17 cellular contexts compared by ENCODE assay signal in the genomic region with DNA sequence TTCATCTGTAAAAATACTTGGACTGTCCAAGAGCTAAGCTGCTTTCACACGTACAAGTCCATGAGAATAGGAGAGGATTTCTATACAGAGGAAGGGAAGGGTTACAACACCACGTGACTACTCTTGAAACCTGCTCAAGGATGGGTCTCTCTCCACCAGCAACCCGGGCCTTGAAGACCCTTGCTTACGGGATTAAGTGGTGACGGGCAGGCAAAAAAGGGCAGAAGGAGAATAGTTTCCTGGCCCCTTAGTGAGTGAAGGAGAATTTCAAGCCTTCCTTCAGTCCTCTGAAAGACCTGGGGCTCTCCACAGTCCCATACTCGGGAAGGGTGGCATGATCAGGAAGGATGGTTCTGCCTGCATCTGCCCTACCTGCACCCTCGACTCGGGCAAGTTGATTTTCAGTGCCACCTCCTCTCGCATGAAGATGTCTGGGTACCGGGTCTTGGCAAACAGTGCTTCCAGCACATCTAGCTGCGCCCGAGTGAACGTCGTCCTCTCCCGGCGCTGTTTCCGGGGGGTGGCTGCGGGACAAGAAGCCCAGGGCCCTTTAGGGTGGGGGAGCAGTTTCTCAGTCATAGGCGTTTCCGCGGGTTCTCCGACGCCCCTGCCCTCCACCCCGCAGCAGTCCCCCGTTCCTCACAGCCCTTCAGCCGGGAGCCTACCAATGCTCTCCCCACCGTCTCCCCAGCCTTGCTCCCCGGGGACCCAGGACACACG. TPM values are rescaled to one million over a fixed set of nuclear protein-coding genes. Genes with fewer than 3 reads are reported as not detected.
A peak's percentile ranks its signal among the peaks of the same experiment; 100 is the strongest.
DNase-seq lines count a peak whose midpoint lies in the region; ATAC-seq, FAIRE-seq and TF ChIP-seq lines count a peak whose summit lies in the region.
"Had no signal": no experiment of that assay in that cellular context is flagged by ENCODE, and none has a peak within 500 bp of the region (broad histone marks: within the 10 kb centered on the region; RNA-seq: fewer than 3 reads in every experiment).

No MANE protein-coding gene starts in this region.

- H3K4me3 ChIP-seq in HAP-1 = peak overlapping the region; percentile 19
- no peak overlapping the region for H3K4me3 ChIP-seq in K562
- H3K4me3 ChIP-seq in iPS-15b (ENCODE audit: low read depth, low read length) = peak overlapping the region; percentile 88
- no peak overlapping the region for H3K4me3 ChIP-seq in right lobe of liver
- H3K4me3 ChIP-seq: BLaER1 treated with 17β-estradiol and CSF1 and Interleukin-3, amounts not matched to agents 10 nM and 100 nM had no signal

- POLR2A ChIA-PET in K562 (lab: Yijun Ruan, JAX) = interaction anchor here (1.2 kb wide), 1 partner anchor 23 kb away, joined by 3 read pairs; no protein-coding TSS in a partner anchor

- no peak for TF ChIP-seq EP300 in K562 (IDR thresholded peaks at IDR 0.05; ENCODE audit: low read length)

- ATAC-seq in K562 (no peak), HG02981 (IDR thresholded peaks at IDR 0.05; ENCODE audit: unreplicated experiment) (no peak), right lobe of liver (no peak)
- ATAC-seq: HepG2 had no signal

- H3K36me3 ChIP-seq in HAP-1 (replicated peaks) = peaks cover 98% of the 10 kb centered on the region
- no peaks in the 10 kb centered on the region for H3K36me3 ChIP-seq in K562 (ENCODE audit: control insufficient read depth, insufficient read depth, low read length)
- peaks cover 8% of the 10 kb centered on the region for H3K36me3 ChIP-seq in iPS-15b (ENCODE audit: control insufficient read depth, insufficient read depth, low read length)
- H3K36me3 ChIP-seq in right lobe of liver = no peaks in the 10 kb centered on the region
- H3K36me3 ChIP-seq: BLaER1 treated with 17β-estradiol and CSF1 and Interleukin-3, amounts not matched to agents 10 nM and 100 nM had no signal

- H4K20me1 ChIP-seq in K562 (replicated peaks; ENCODE audit: control insufficient read depth, insufficient read depth, low read length) = no peaks in the 10 kb centered on the region
- H4K20me1 ChIP-seq: BLaER1 treated with 17β-estradiol and CSF1 and Interleukin-3, amounts not matched to agents 10 nM and 100 nM had no signal

- H3K27ac Mint-ChIP-seq in activated T-cell treated with anti-CD3 and anti-CD28 coated beads, Interleukin-2, amount 50 U/mL, for 24 hours = no peak overlapping the region
- no peak overlapping the region for H3K27ac Mint-ChIP-seq in activated T-helper 1 cell treated with anti-CD3 and anti-CD28 coated beads, Interleukin-12 subunit alpha, Interleukin-12 subunit beta, Interleukin-2, Interleukin-4 antibody, amounts not matched to agents 30 ng/mL and 10 ng/mL and 1 ng/mL, durations not matched to agents 14 hours and 24 hours and 36 hours

- H3K36me3 Mint-ChIP-seq in activated T-cell treated with anti-CD3 and anti-CD28 coated beads, Interleukin-2, amount 50 U/mL, for 24 hours (ENCODE audit: low read depth) = no peaks in the 10 kb centered on the region
- no peaks in the 10 kb centered on the region for H3K36me3 Mint-ChIP-seq in activated T-helper 1 cell treated with anti-CD3 and anti-CD28 coated beads, Interleukin-12 subunit alpha, Interleukin-12 subunit beta, Interleukin-2, Interleukin-4 antibody, amounts not matched to agents 30 ng/mL and 10 ng/mL and 1 ng/mL, durations not matched to agents 14 hours and 24 hours and 36 hours (ENCODE audit: low read depth)

- intact Hi-C loops in K562 (cut with micrococcal nuclease) = no loop called here
- intact Hi-C loops in activated T-helper 1 cell treated with anti-CD3 and anti-CD28 coated beads, Interleukin-12 subunit alpha, Interleukin-12 subunit beta, Interleukin-2, Interleukin-4 antibody, amounts not matched to agents 30 ng/mL and 10 ng/mL and 1 ng/mL, durations not matched to agents 14 hours and 24 hours and 36 hours (cut with micrococcal nuclease) = no loop called here
- intact Hi-C loops in right lobe of liver (cut with DNase I) = no loop called here

- H3K79me2 ChIP-seq in K562 (ENCODE audit: control insufficient read depth, insufficient read depth, low read length) = no peaks in the 10 kb centered on the region

- no peak for TF ChIP-seq RAD21 in K562 (CRISPR knock-in tag; conservative IDR thresholded peaks at IDR 0.05 in 1 of 2, IDR thresholded peaks at IDR 0.05 in 1 of 2)

- CTCF ChIA-PET in K562 (lab: Yijun Ruan, JAX; ENCODE audit: low intra/inter-chr PET ratio) = no interaction called here

- in situ Hi-C loops in HAP-1 (cut with MboI; ENCODE audit: low sequenced_read_pairs) (loop anchor here (10.0 to 25.0 kb wide), 2 partner anchors 149 to 383 kb away; no protein-coding TSS in a partner anchor), K562 (cut with MboI) (no loop called here)

- peaks cover 95% of the 10 kb centered on the region for H3K27me3 Mint-ChIP-seq in activated T-cell treated with anti-CD3 and anti-CD28 coated beads, Interleukin-2, amount 50 U/mL, for 24 hours
- H3K27me3 Mint-ChIP-seq in activated T-helper 1 cell treated with anti-CD3 and anti-CD28 coated beads, Interleukin-12 subunit alpha, Interleukin-12 subunit beta, Interleukin-2, Interleukin-4 antibody, amounts not matched to agents 30 ng/mL and 10 ng/mL and 1 ng/mL, durations not matched to agents 14 hours and 24 hours and 36 hours (ENCODE audit: insufficient read depth) = peaks cover 86% of the 10 kb centered on the region

- no peak for TF ChIP-seq POLR2A in K562 (conservative IDR thresholded peaks at IDR 0.05)
- TF ChIP-seq POLR2A in right lobe of liver (IDR thresholded peaks at IDR 0.05) = no peak

- H3K4me1 Mint-ChIP-seq in activated T-cell treated with anti-CD3 and anti-CD28 coated beads, Interleukin-2, amount 50 U/mL, for 24 hours (ENCODE audit: low read depth) = peaks cover 20% of the 10 kb centered on the region
- no peaks in the 10 kb centered on the region for H3K4me1 Mint-ChIP-seq in activated T-helper 1 cell treated with anti-CD3 and anti-CD28 coated beads, Interleukin-12 subunit alpha, Interleukin-12 subunit beta, Interleukin-2, Interleukin-4 antibody, amounts not matched to agents 30 ng/mL and 10 ng/mL and 1 ng/mL, durations not matched to agents 14 hours and 24 hours and 36 hours (ENCODE audit: low read depth)

- no peaks in the 10 kb centered on the region for H3K9me1 ChIP-seq in K562 (ENCODE audit: control insufficient read depth, insufficient read depth, low read length)

- H3K27me3 ChIP-seq in HAP-1 (ENCODE audit: low read depth) (no peaks in the 10 kb centered on the region), K562 (ENCODE audit: control insufficient read depth in 2 of 2, insufficient read depth in 2 of 2, low read length in 2 of 2) (peaks cover 6 to 34% of the 10 kb centered on the region in 2 experiments; a peak in 4 of 5 replicates), iPS-15b (ENCODE audit: control insufficient read depth, insufficient read depth, low read length) (peaks cover 71% of the 10 kb centered on the region), right lobe of liver (peaks cover 15 to 32% of the 10 kb centered on the region in 2 donors)

- no peak overlapping the region for H3K9ac ChIP-seq in K562 (ENCODE audit: insufficient read depth in 1 of 2, low read depth in 2 of 2, low read length in 2 of 2)
- H3K9ac ChIP-seq in iPS-15b (ENCODE audit: low read depth, low read length) = peak overlapping the region; percentile 50
- H3K9ac ChIP-seq: BLaER1 treated with 17β-estradiol and CSF1 and Interleukin-3, amounts not matched to agents 10 nM and 100 nM had no signal

- peaks cover 3% of the 10 kb centered on the region for H3K9me3 Mint-ChIP-seq in activated T-cell treated with anti-CD3 and anti-CD28 coated beads, Interleukin-2, amount 50 U/mL, for 24 hours
- H3K9me3 Mint-ChIP-seq in activated T-helper 1 cell treated with anti-CD3 and anti-CD28 coated beads, Interleukin-12 subunit alpha, Interleukin-12 subunit beta, Interleukin-2, Interleukin-4 antibody, amounts not matched to agents 30 ng/mL and 10 ng/mL and 1 ng/mL, durations not matched to agents 14 hours and 24 hours and 36 hours = no peaks in the 10 kb centered on the region

- WGBS in K562 (ENCODE audit: insufficient coverage, low coverage, missing lambda C conversion rate) = under 1% methylated on average over 18 of the region's 29 CpGs
- 11% methylated on average over 10 of the region's 29 CpGs for WGBS in right lobe of liver (ENCODE audit: insufficient coverage, low coverage, low lambda C conversion rate, missing lambda C conversion rate)

- H2AFZ ChIP-seq in K562 (ENCODE audit: low read depth, low read length) = no peak overlapping the region

- H3K27ac ChIP-seq in K562 (ENCODE audit: extremely low read depth, low read depth, low read length) (no peak overlapping the region), right lobe of liver (no peak overlapping the region)
- H3K27ac ChIP-seq: BLaER1 treated with 17β-estradiol and CSF1 and Interleukin-3, amounts not matched to agents 10 nM and 100 nM; HL-60 had no signal

- DNase-seq in HAP-1 (ENCODE audit: low spot score in 2 of 2) = peak in 1 of 2 experiments; percentile 22
- DNase-seq in K562 (ENCODE audit: extremely low read depth in 1 of 4, low spot score in 3 of 4) = no peak
- no peak for DNase-seq in activated T-cell treated with anti-CD3 and anti-CD28 coated beads, Interleukin-2, amount 50 U/mL, for 24 hours
- no peak for DNase-seq in activated T-helper 1 cell treated with anti-CD3 and anti-CD28 coated beads, Interleukin-12 subunit alpha, Interleukin-12 subunit beta, Interleukin-2, Interleukin-4 antibody, amounts not matched to agents 30 ng/mL and 10 ng/mL and 1 ng/mL, durations not matched to agents 14 hours and 24 hours and 36 hours (ENCODE audit: low spot score)
- no peak for DNase-seq in right lobe of liver
- DNase-seq: Kasumi-1, NCI-H1930, NCI-H2171, NCI-H774, SHP77 had no signal

- TF ChIP-seq CTCF in K562 (IDR thresholded peaks at IDR 0.05 in 2 of 3, conservative IDR thresholded peaks at IDR 0.05 in 1 of 3; ENCODE audit: insufficient read depth in 2 of 3, low read depth in 1 of 3, low read length in 3 of 3) (no peak), right lobe of liver (IDR thresholded peaks at IDR 0.05) (no peak)

- no TSS peak for BruUV-seq in K562 (replicated peaks; lab: Mats Ljungman, UMichigan)

- peaks cover 29% of the 10 kb centered on the region for H3K4me1 ChIP-seq in HAP-1
- H3K4me1 ChIP-seq in K562 (replicated peaks in 1 of 2; ENCODE audit: control insufficient read depth in 2 of 2, insufficient read depth in 2 of 2, low read length in 2 of 2) = no peaks in the 10 kb centered on the region
- peaks cover 27% of the 10 kb centered on the region for H3K4me1 ChIP-seq in iPS-15b (ENCODE audit: control insufficient read depth, insufficient read depth, low read length)
- peaks cover 0 to 8% (median 0%) of the 10 kb centered on the region in 4 donors for H3K4me1 ChIP-seq in right lobe of liver

- FAIRE-seq in K562 (lab: Jason Lieb, UNC) = no peak
- FAIRE-seq: HepG2, RCC 7860 had no signal

- H3K9me3 ChIP-seq in HAP-1 (no peaks in the 10 kb centered on the region), K562 (replicated peaks; ENCODE audit: control insufficient read depth, insufficient read depth, low read depth, low read length) (no peaks in the 10 kb centered on the region), iPS-15b (ENCODE audit: control insufficient read depth, insufficient read depth, low read length) (no peaks in the 10 kb centered on the region), right lobe of liver (no peaks in the 10 kb centered on the region)

- no peak overlapping the region for H3K4me2 ChIP-seq in K562 (ENCODE audit: insufficient read depth, low read length)
- H3K4me2 ChIP-seq: BLaER1 treated with 17β-estradiol and CSF1 and Interleukin-3, amounts not matched to agents 10 nM and 100 nM had no signal

- no peak overlapping the region for H3K4me3 Mint-ChIP-seq in activated T-cell treated with anti-CD3 and anti-CD28 coated beads, Interleukin-2, amount 50 U/mL, for 24 hours
- H3K4me3 Mint-ChIP-seq in activated T-helper 1 cell treated with anti-CD3 and anti-CD28 coated beads, Interleukin-12 subunit alpha, Interleukin-12 subunit beta, Interleukin-2, Interleukin-4 antibody, amounts not matched to agents 30 ng/mL and 10 ng/mL and 1 ng/mL, durations not matched to agents 14 hours and 24 hours and 36 hours = no peak overlapping the region

RNA-seq across cellular contexts. Expression of a gene that starts 6.3 kb away (rescaled TPM):
- not detected in 2 replicates for total RNA-seq in K562 (2011; cell fraction: chromatin; rRNA removed; ENCODE audit: low replicate concordance)
- not detected in 2 replicates for total RNA-seq in K562 (2011; cell fraction: nucleolus; rRNA removed)
- not detected in 2 replicates for total RNA-seq in K562 (2011; cell fraction: nucleoplasm; rRNA removed)
- total RNA-seq in K562 (2014; rRNA removed) (not detected in 2 replicates), K562 (2014; rRNA removed; fragmentation: Illumina TruSeq; extraction: Trizol) (not detected in 2 replicates), K562 (2015; rRNA removed; fragmentation: Illumina TruSeq; extraction: Trizol) (not detected in 2 replicates), K562 (2021) (not detected in 2 replicates), right lobe of liver (not detected)
- polyA plus RNA-seq in K562 (2011; rRNA removed) (not detected in 2 replicates), K562 (2014; fragmentation: Illumina TruSeq; extraction: Trizol) (not detected in 2 replicates), K562 (2014; fragmentation: Nextera tagmentation; extraction: Ambion mirVana) (not detected), K562 (2014; rRNA removed) (not detected in 2 replicates)
- not detected in 2 replicates for polyA plus RNA-seq in K562 (2011; cell fraction: cytosol; rRNA removed)
- polyA plus RNA-seq in K562 (2011; cell fraction: nucleus; rRNA removed) = not detected in 2 replicates
- polyA plus RNA-seq in K562 (2012) = not detected in 2 replicates
- not detected in 2 replicates for polyA minus RNA-seq in K562 (2011; rRNA and poly(A)+ RNA removed)
- polyA minus RNA-seq in K562 (2011; cell fraction: cytosol; rRNA and poly(A)+ RNA removed) = not detected in 2 replicates
- polyA minus RNA-seq in K562 (2011; cell fraction: nucleus; rRNA and poly(A)+ RNA removed) = not detected in 2 replicates
- not detected in 2 replicates for total RNA-seq in activated T-helper 1 cell treated with anti-CD3 and anti-CD28 coated beads, Interleukin-12 subunit alpha, Interleukin-12 subunit beta, Interleukin-2, Interleukin-4 antibody, amounts not matched to agents 30 ng/mL and 10 ng/mL and 1 ng/mL, durations not matched to agents 14 hours and 24 hours and 36 hours
- total RNA-seq: HepG2, NCI-H460 had no signal
- polyA plus RNA-seq: HepG2 had no signal

Comparison
In these comparisons a context has a peak if more than half of its experiments do, and no peak if none do; other contexts are left out.
1. H3K4me3 ChIP-seq: peak in HAP-1 (single experiment) and iPS-15b (single experiment); none in K562 (single experiment) and right lobe of liver (0 of 3).